In genomic region chr7:69703099-69703498, GRCh38 we compare ENCODE assay signal across 20 cellular contexts.
DNase-seq lines count a peak whose midpoint lies in the region; ATAC-seq, FAIRE-seq and TF ChIP-seq lines count a peak whose summit lies in the region.
"Had no signal": no experiment of that assay in that cellular context is flagged by ENCODE, and none has a peak within 500 bp of the region (broad histone marks: within the 10 kb centered on the region; RNA-seq: fewer than 3 reads in every experiment).

No MANE protein-coding gene starts in this region.

- intact Hi-C loops in aorta (cut with DNase I): no loop called here

- TF ChIP-seq EP300 in A549 (IDR thresholded peaks at IDR 0.05): no peak

- H3K4me2 ChIP-seq in A549 (no peak overlapping the region), DND-41 (ENCODE audit: insufficient read depth, low read length) (no peak overlapping the region), astrocyte (ENCODE audit: low read length) (no peak overlapping the region)

- POLR2A ChIA-PET in A549 (lab: Yijun Ruan, JAX): no interaction called here

- ATAC-seq in A549: no peak
- 0 out of 3 replicates have a peak, but pooled peaks have one; percentile 26 for ATAC-seq in DND-41 (ENCODE audit: insufficient read depth, low read depth)
- ATAC-seq in aorta (ENCODE audit: low FRiP score): no peak
- ATAC-seq: Right ventricle myocardium inferior had no signal

- H3K79me2 ChIP-seq in DND-41 (ENCODE audit: insufficient read depth, low read length): peaks cover 57% of the 10 kb centered on the region
- H3K79me2 ChIP-seq in astrocyte (ENCODE audit: insufficient read depth, low read length): peaks cover 13% of the 10 kb centered on the region

- H3K4me3 Mint-ChIP-seq in astrocyte (ENCODE audit: unreplicated experiment): no peak overlapping the region
- H3K4me3 Mint-ChIP-seq: CD4-positive, alpha-beta T cell had no signal

- no peak for TF ChIP-seq CTCF in A549 (IDR thresholded peaks at IDR 0.05)
- TF ChIP-seq CTCF in DND-41 (IDR thresholded peaks at IDR 0.05; ENCODE audit: borderline replicate concordance, extremely low read depth, low read length, poor library complexity, severe bottlenecking): no peak
- no peak for TF ChIP-seq CTCF in astrocyte (IDR thresholded peaks at IDR 0.05; ENCODE audit: insufficient read depth, low read depth, low read length)

- H4K20me1 ChIP-seq in DND-41 (ENCODE audit: insufficient read depth, low read length): peaks cover 16% of the 10 kb centered on the region; the same call in 1 of the 2 replicates
- peaks cover 73% of the 10 kb centered on the region for H4K20me1 ChIP-seq in astrocyte (ENCODE audit: insufficient read depth, low read length)

- H3K27me3 Mint-ChIP-seq in astrocyte (ENCODE audit: low read depth, unreplicated experiment): no peaks in the 10 kb centered on the region

- FAIRE-seq in A549 (lab: Jason Lieb, UNC): no peak
- FAIRE-seq in astrocyte (lab: Jason Lieb, UNC): no peak
- FAIRE-seq: H54 had no signal

- H3K4me3 ChIP-seq in A549: no peak overlapping the region
- H3K4me3 ChIP-seq in DND-41 (ENCODE audit: low read depth in 1 of 2, low read length in 2 of 2): no peak overlapping the region
- no peak overlapping the region for H3K4me3 ChIP-seq in astrocyte (ENCODE audit: insufficient read depth, low read depth, low read length)
- no peak overlapping the region for H3K4me3 ChIP-seq in aorta (ENCODE audit: low read length in 2 of 2)
- H3K4me3 ChIP-seq: MG63, Peyer's patch had no signal

- H3K4me1 ChIP-seq in A549 (peaks cover 10% of the 10 kb centered on the region; the same call in 2 of the 3 replicates), DND-41 (ENCODE audit: insufficient read depth, low read length) (peaks cover 7% of the 10 kb centered on the region; the same call in 1 of the 2 replicates), astrocyte (ENCODE audit: insufficient read depth, low read length) (no peaks in the 10 kb centered on the region), aorta (ENCODE audit: control insufficient read depth in 1 of 2, insufficient read depth in 2 of 2, low read length in 2 of 2) (no peaks in the 10 kb centered on the region)
- H3K4me1 ChIP-seq: Peyer's patch had no signal

- no peak overlapping the region for H3K27ac Mint-ChIP-seq in astrocyte (ENCODE audit: unreplicated experiment)
- H3K27ac Mint-ChIP-seq: CD4-positive, alpha-beta T cell had no signal

- H3K36me3 Mint-ChIP-seq in astrocyte (ENCODE audit: low read depth, unreplicated experiment): no peaks in the 10 kb centered on the region

- no peaks in the 10 kb centered on the region for H3K9me3 Mint-ChIP-seq in astrocyte (ENCODE audit: unreplicated experiment)
- H3K9me3 Mint-ChIP-seq: CD4-positive, alpha-beta T cell had no signal

- no peak for DNase-seq in A549 (ENCODE audit: low read depth in 1 of 2, low spot score in 1 of 2)
- no peak for DNase-seq in DND-41
- DNase-seq in NCI-H2196 treated with DMSO at 0.1 percent for 48 hours (lab: John Stamatoyannopoulos, UW; ENCODE audit: unreplicated experiment): peak; percentile 9
- DNase-seq in astrocyte (ENCODE audit: low read depth): peak; percentile 65
- DNase-seq in OCI-M1 (lab: John Stamatoyannopoulos, UW): no peak
- no peak for DNase-seq in aorta
- no peak for DNase-seq in NCI-H1092 (lab: John Stamatoyannopoulos, UW)
- DNase-seq in DMS153 treated with DMSO at 0.1 percent for 48 hours (lab: John Stamatoyannopoulos, UW; ENCODE audit: unreplicated experiment): no peak
- DNase-seq: ACHN; AML-193; CD4-positive, alpha-beta T cell; EL; KBM-7; MG63; NCI-H1092 treated with DMSO at 0.1 percent for 48 hours; NCI-H82; Peyer's patch; T-helper 1 cell had no signal

- H3K4me1 Mint-ChIP-seq in astrocyte (ENCODE audit: low read depth, unreplicated experiment): peaks cover 20% of the 10 kb centered on the region

- H3K27ac ChIP-seq in A549 (no peak overlapping the region), DND-41 (ENCODE audit: low read length) (no peak overlapping the region), astrocyte (ENCODE audit: low read depth, low read length) (no peak overlapping the region), aorta (ENCODE audit: low read depth in 1 of 2, low read length in 2 of 2) (no peak overlapping the region)
- H3K27ac ChIP-seq: Peyer's patch had no signal

- CTCF ChIA-PET in A549 (lab: Yijun Ruan, JAX): no interaction called here

- no peak for TF ChIP-seq RAD21 in A549 (conservative IDR thresholded peaks at IDR 0.05 in 1 of 2, IDR thresholded peaks at IDR 0.05 in 1 of 2)

- H2AFZ ChIP-seq in DND-41 (ENCODE audit: low read depth, low read length) (no peak overlapping the region), astrocyte (ENCODE audit: low read depth, low read length) (no peak overlapping the region)

- H3K9me3 ChIP-seq in A549 (no peaks in the 10 kb centered on the region), DND-41 (ENCODE audit: insufficient read depth, low read length, severe bottlenecking) (no peaks in the 10 kb centered on the region), astrocyte (ENCODE audit: insufficient read depth, low read depth, low read length) (no peaks in the 10 kb centered on the region), aorta (ENCODE audit: control insufficient read depth, low read length) (no peaks in the 10 kb centered on the region)
- H3K9me3 ChIP-seq: MG63, Peyer's patch had no signal

- TF ChIP-seq POLR2A in A549 (IDR thresholded peaks at IDR 0.05; ENCODE audit: low read length): no peak

- WGBS in A549 (ENCODE audit: missing lambda C conversion rate): 43% methylated on average over 2 of the region's 2 CpGs
- 47 to 69% methylated on average over 2 of the region's 2 CpGs for WGBS in aorta, 2 donors

- H3K27me3 ChIP-seq in DND-41 (ENCODE audit: insufficient read depth, low read length, poor library complexity) (no peaks in the 10 kb centered on the region), astrocyte (ENCODE audit: insufficient read depth, low read length) (no peaks in the 10 kb centered on the region), aorta (ENCODE audit: control insufficient read depth in 1 of 2, insufficient read depth in 2 of 2, low read length in 1 of 2) (peaks cover 0 to 3% of the 10 kb centered on the region in 2 donors)
- H3K27me3 ChIP-seq: Peyer's patch had no signal

- no peaks in the 10 kb centered on the region for H3K36me3 ChIP-seq in DND-41 (ENCODE audit: insufficient read depth, low read length)
- no peaks in the 10 kb centered on the region for H3K36me3 ChIP-seq in astrocyte (ENCODE audit: insufficient read depth, low read length)
- H3K36me3 ChIP-seq in aorta (ENCODE audit: control insufficient read depth in 1 of 2, insufficient read depth in 2 of 2, low read length in 1 of 2): no peaks in the 10 kb centered on the region
- H3K36me3 ChIP-seq: MG63, Peyer's patch had no signal

- H3K9ac ChIP-seq in DND-41 (ENCODE audit: low read depth, low read length) (no peak overlapping the region), astrocyte (ENCODE audit: low read length) (no peak overlapping the region)

TF ChIP-seq in A549, 52 proteins besides CTCF, POLR2A, EP300 and RAD21:
- TF ChIP-seq FOSL2 (IDR thresholded peaks at IDR 0.05): no peak
- TF ChIP-seq FOSL2 (CRISPR knock-in tag; IDR thresholded peaks at IDR 0.05): peak; percentile 24; the same call in 1 of the 2 replicates
- no peak for TF ChIP-seq FOXS1 (CRISPR knock-in tag; IDR thresholded peaks at IDR 0.05)

Comparison
In these comparisons a context has a peak if more than half of its experiments do, and no peak if none do; other contexts are left out.
1. DNase-seq: peak in NCI-H2196 treated with DMSO at 0.1 percent for 48 hours (single experiment) and astrocyte (single experiment); none in A549 (0 of 2), DND-41 (single experiment), OCI-M1 (single experiment), aorta (0 of 2), NCI-H1092 (single experiment) and DMS153 treated with DMSO at 0.1 percent for 48 hours (single experiment).